Comparison of ENCODE assay signal across 30 cellular contexts in genomic region chr2:133977385-133977784, GRCh38.
DNase-seq lines count a peak whose midpoint lies in the region; FAIRE-seq and TF ChIP-seq lines count a peak whose summit lies in the region.
"Had no signal": no experiment of that assay in that cellular context is flagged by ENCODE, and none has a peak within 500 bp of the region (broad histone marks: within the 10 kb centered on the region; RNA-seq: fewer than 3 reads in every experiment).

No MANE protein-coding gene starts in this region.

- no peak for TF ChIP-seq POLR2A in GM12891 (IDR thresholded peaks at IDR 0.05; ENCODE audit: low read depth, low read length)

- H3K27me3 Mint-ChIP-seq in activated CD4-positive, alpha-beta T cell treated with anti-CD3 and anti-CD28 coated beads, Interleukin-2, amount 10 ng/mL, durations not matched to agents 7 days and 5 days, result no peaks in the 10 kb centered on the region
- H3K27me3 Mint-ChIP-seq: activated naive CD8-positive, alpha-beta T cell treated with anti-CD3 and anti-CD28 coated beads, Interleukin-2, amount 10 ng/mL, durations not matched to agents 7 days and 5 days; IgD-negative memory B cell had no signal

- peak; percentile 18 for DNase-seq in SIG-M5 treated with dmso at 0.1 percent for 504 hours (lab: John Stamatoyannopoulos, UW; ENCODE audit: unreplicated experiment)
- DNase-seq in SIG-M5 (lab: John Stamatoyannopoulos, UW), result no peak
- DNase-seq in NCI-H1436 treated with DMSO at 0.1 percent for 48 hours (lab: John Stamatoyannopoulos, UW), result peak; percentile 21
- peak; percentile 83 for DNase-seq in SKM-1 treated with dmso at 0.1 percent for 144 hours (lab: John Stamatoyannopoulos, UW; ENCODE audit: unreplicated experiment)
- no peak for DNase-seq in ureter (ENCODE audit: low spot score)
- DNase-seq in GM12891 (ENCODE audit: insufficient read length, low spot score), result no peak
- no peak for DNase-seq in activated CD4-positive, alpha-beta T cell treated with anti-CD3 and anti-CD28 coated beads, Interleukin-2, amount 10 ng/mL, durations not matched to agents 7 days and 5 days
- no peak for DNase-seq in posterior vena cava (ENCODE audit: low spot score)
- DNase-seq: activated CD4-positive, alpha-beta T cell treated with anti-CD3 and anti-CD28 coated beads, Interleukin-2, amount 10 ng/mL, durations not matched to agents 24 days and 14 days; activated CD8-positive, alpha-beta memory T cell treated with anti-CD3 and anti-CD28 coated beads, Interleukin-2, amount 50 U/mL, for 4 hours; activated naive CD8-positive, alpha-beta T cell treated with anti-CD3 and anti-CD28 coated beads, Interleukin-2, amount 10 ng/mL, durations not matched to agents 7 days and 5 days; Calu3; cerebellar nuclear complex; EL; immature natural killer cell; left lung; NCI-H2029; NCI-H510A; pancreas; PC-9; right lobe of liver; SJCRH30; stimulated activated CD4-positive, alpha-beta T cell treated with anti-CD3 and anti-CD28 coated beads, Interleukin-15, amount 100 ng/mL, for 24 hours; stimulated activated CD8-positive, alpha-beta memory T cell treated with anti-CD3 and anti-CD28 coated beads, Interleukin-4, amount 100 ng/mL, for 48 hours had no signal

- H3K4me1 Mint-ChIP-seq in activated CD4-positive, alpha-beta T cell treated with anti-CD3 and anti-CD28 coated beads, Interleukin-2, amount 10 ng/mL, durations not matched to agents 7 days and 5 days, result peaks cover 9% of the 10 kb centered on the region
- H3K4me1 Mint-ChIP-seq: immature natural killer cell, mesothelial cell of epicardium had no signal

- no peaks in the 10 kb centered on the region for H3K36me3 Mint-ChIP-seq in activated CD4-positive, alpha-beta T cell treated with anti-CD3 and anti-CD28 coated beads, Interleukin-2, amount 10 ng/mL, durations not matched to agents 7 days and 5 days (ENCODE audit: low read depth)
- H3K36me3 Mint-ChIP-seq: activated naive CD8-positive, alpha-beta T cell treated with anti-CD3 and anti-CD28 coated beads, Interleukin-2, amount 10 ng/mL, durations not matched to agents 7 days and 5 days; IgD-negative memory B cell; immature natural killer cell; mesothelial cell of epicardium; natural killer cell treated with Interleukin-12 subunit alpha and Interleukin-12 subunit beta and Interleukin-15 and Interleukin-18, amount 100 ng/mL, for 72 hours had no signal

- POLR2A ChIA-PET in activated CD4-positive, alpha-beta T cell treated with anti-CD3 and anti-CD28 coated beads, Interleukin-2, amount 10 ng/mL, durations not matched to agents 7 days and 5 days (lab: Charles Lee), result no interaction called here

- no peak overlapping the region for H3K27ac Mint-ChIP-seq in activated CD4-positive, alpha-beta T cell treated with anti-CD3 and anti-CD28 coated beads, Interleukin-2, amount 10 ng/mL, durations not matched to agents 7 days and 5 days
- H3K27ac Mint-ChIP-seq: activated CD4-positive, alpha-beta T cell treated with anti-CD3 and anti-CD28 coated beads, Interleukin-2, amount 10 ng/mL, durations not matched to agents 24 days and 14 days; activated naive CD8-positive, alpha-beta T cell treated with anti-CD3 and anti-CD28 coated beads, Interleukin-2, amount 10 ng/mL, durations not matched to agents 7 days and 5 days; mesothelial cell of epicardium; natural killer cell treated with Interleukin-12 subunit alpha and Interleukin-12 subunit beta and Interleukin-15 and Interleukin-18, amount 100 ng/mL, for 72 hours; T-helper 1 cell treated with Interleukin-12 subunit alpha and Interleukin-12 subunit beta and Interleukin-4 antibody, amounts not matched to agents 30 μg/mL and 1 μg/mL, for 36 hours had no signal

- H3K9me3 Mint-ChIP-seq in activated CD4-positive, alpha-beta T cell treated with anti-CD3 and anti-CD28 coated beads, Interleukin-2, amount 10 ng/mL, durations not matched to agents 7 days and 5 days, result no peaks in the 10 kb centered on the region
- H3K9me3 Mint-ChIP-seq: activated CD4-positive, alpha-beta T cell treated with anti-CD3 and anti-CD28 coated beads, Interleukin-2, amount 10 ng/mL, durations not matched to agents 24 days and 14 days; activated naive CD8-positive, alpha-beta T cell treated with anti-CD3 and anti-CD28 coated beads, Interleukin-2, amount 10 ng/mL, durations not matched to agents 7 days and 5 days; IgD-negative memory B cell; immature natural killer cell; mesothelial cell of epicardium; natural killer cell treated with Interleukin-12 subunit alpha and Interleukin-12 subunit beta and Interleukin-15 and Interleukin-18, amount 100 ng/mL, for 72 hours; T-helper 1 cell treated with Interleukin-12 subunit alpha and Interleukin-12 subunit beta and Interleukin-4 antibody, amounts not matched to agents 30 μg/mL and 1 μg/mL, for 36 hours had no signal

- FAIRE-seq in GM12891 (lab: Jason Lieb, UNC), result no peak
- FAIRE-seq: A549, H1, pancreas had no signal

- CTCF ChIA-PET in activated CD4-positive, alpha-beta T cell treated with anti-CD3 and anti-CD28 coated beads, Interleukin-2, amount 10 ng/mL, durations not matched to agents 7 days and 5 days (lab: Charles Lee), result no interaction called here

- no peak overlapping the region for H3K4me3 Mint-ChIP-seq in activated CD4-positive, alpha-beta T cell treated with anti-CD3 and anti-CD28 coated beads, Interleukin-2, amount 10 ng/mL, durations not matched to agents 7 days and 5 days
- H3K4me3 Mint-ChIP-seq: activated CD4-positive, alpha-beta T cell treated with anti-CD3 and anti-CD28 coated beads, Interleukin-2, amount 10 ng/mL, durations not matched to agents 24 days and 14 days; activated naive CD8-positive, alpha-beta T cell treated with anti-CD3 and anti-CD28 coated beads, Interleukin-2, amount 10 ng/mL, durations not matched to agents 7 days and 5 days; IgD-negative memory B cell; immature natural killer cell; mesothelial cell of epicardium; natural killer cell treated with Interleukin-12 subunit alpha and Interleukin-12 subunit beta and Interleukin-15 and Interleukin-18, amount 100 ng/mL, for 72 hours; T-helper 1 cell treated with Interleukin-12 subunit alpha and Interleukin-12 subunit beta and Interleukin-4 antibody, amounts not matched to agents 30 μg/mL and 1 μg/mL, for 36 hours had no signal

- intact Hi-C loops in posterior vena cava (cut with DNase I), result no loop called here

TF ChIP-seq in GM12891, 5 proteins besides CTCF, POLR2A, EP300 and RAD21:
- TF ChIP-seq POLR2AphosphoS5 (IDR thresholded peaks at IDR 0.05; ENCODE audit: low read depth, low read length) (no peak), POU2F2 (IDR thresholded peaks at IDR 0.05; ENCODE audit: low read depth, low read length) (no peak), TAF1 (IDR thresholded peaks at IDR 0.05; ENCODE audit: low read depth, low read length) (no peak), PAX5 (IDR thresholded peaks at IDR 0.05; ENCODE audit: insufficient read depth, low read length, severe bottlenecking) (no peak)

Comparison
In these comparisons a context has a peak if more than half of its experiments do, and no peak if none do; other contexts are left out.
1. DNase-seq: peak in SIG-M5 treated with dmso at 0.1 percent for 504 hours (single experiment), NCI-H1436 treated with DMSO at 0.1 percent for 48 hours (single experiment) and SKM-1 treated with dmso at 0.1 percent for 144 hours (single experiment); none in SIG-M5 (single experiment), ureter (single experiment), GM12891 (single experiment), activated CD4-positive, alpha-beta T cell treated with anti-CD3 and anti-CD28 coated beads, Interleukin-2, amount 10 ng/mL, durations not matched to agents 7 days and 5 days (single experiment) and posterior vena cava (single experiment).